In genomic region chr3:11616551-11616950, GRCh38 we compare ENCODE assay signal across 28 cellular contexts. TPM values are rescaled to one million over a fixed set of nuclear protein-coding genes. Genes with fewer than 3 reads are reported as not detected.
DNase-seq lines count a peak whose midpoint lies in the region; ATAC-seq, FAIRE-seq and TF ChIP-seq lines count a peak whose summit lies in the region.
"Had no signal": no experiment of that assay in that cellular context is flagged by ENCODE, and none has a peak within 500 bp of the region (broad histone marks: within the 10 kb centered on the region; RNA-seq: fewer than 3 reads in every experiment).

No MANE protein-coding gene starts in this region.

- H3K27me3 ChIP-seq in AG04450 (ENCODE audit: control insufficient read depth, insufficient read depth, low read length) (no peaks in the 10 kb centered on the region), pancreas (no peaks in the 10 kb centered on the region)
- H3K27me3 ChIP-seq: dorsolateral prefrontal cortex, gastroesophageal sphincter, SJCRH30, thyroid gland had no signal

- POLR2A ChIA-PET in AG04450 (lab: Yijun Ruan, JAX): no interaction called here

- H3K4me3 ChIP-seq in AG04450 (ENCODE audit: low read depth, low read length) (no peak overlapping the region), pancreas (no peak overlapping the region)
- H3K4me3 ChIP-seq: dorsolateral prefrontal cortex, gastroesophageal sphincter, lung, prostate gland, SJCRH30, thyroid gland had no signal

- TF ChIP-seq CTCF in AG04450 (IDR thresholded peaks at IDR 0.05; ENCODE audit: low read depth, low read length): no peak
- no peak for TF ChIP-seq CTCF in brain (conservative IDR thresholded peaks at IDR 0.05)
- TF ChIP-seq CTCF in pancreas (IDR thresholded peaks at IDR 0.05): no peak

- no peak for ATAC-seq in naive B cell (ENCODE audit: low read depth in 2 of 2)
- ATAC-seq in pancreas: no peak
- ATAC-seq: gastroesophageal sphincter, sciatic nerve had no signal

- no peaks in the 10 kb centered on the region for H3K36me3 ChIP-seq in pancreas
- H3K36me3 ChIP-seq: gastroesophageal sphincter, prostate gland, SJCRH30, thyroid gland had no signal

- no peak for DNase-seq in AG04450 (ENCODE audit: low read depth, low spot score)
- peak; percentile 66 for DNase-seq in EH (ENCODE audit: low read depth)
- no peak for DNase-seq in naive B cell
- no peak for DNase-seq in NCI-H1092 (lab: John Stamatoyannopoulos, UW)
- DNase-seq in activated CD8-positive, alpha-beta memory T cell treated with anti-CD3 and anti-CD28 coated beads, Interleukin-2, amount 50 U/mL, for 4 hours: no peak
- DNase-seq in pancreas: no peak
- no peak for DNase-seq in RKO (ENCODE audit: low spot score)
- DNase-seq: activated B cell treated with CpG ODN at 0.5 μM for 24 hours; activated CD4-positive, alpha-beta T cell treated with anti-CD3 and anti-CD28 coated beads, Interleukin-2, amount 10 ng/mL, durations not matched to agents 7 days and 5 days; activated gamma-delta T cell; activated T-cell treated with anti-CD3 and anti-CD28 coated beads, Interleukin-2, amount 50 U/mL, for 24 hours; dorsolateral prefrontal cortex; hippocampal formation; Karpas-422; NCI-H1417; NCI-H2081 treated with DMSO at 0.1 percent for 48 hours; NCI-H345; SJCRH30; stimulated activated CD4-positive, alpha-beta T cell treated with anti-CD3 and anti-CD28 coated beads, Interleukin-4, amount 100 ng/mL, for 1 hour; thyroid gland had no signal

- H3K27ac Mint-ChIP-seq in brain: peak overlapping the region in 4 of 5 experiments; percentile 70 to 96 (median 85)
- peak overlapping the region in 4 of 6 donors; percentile 42 to 45 (median 43) for H3K27ac Mint-ChIP-seq in naive B cell
- H3K27ac Mint-ChIP-seq: activated B cell treated with CpG ODN at 0.5 μM for 24 hours; activated CD4-positive, alpha-beta T cell treated with anti-CD3 and anti-CD28 coated beads, Interleukin-2, amount 10 ng/mL, durations not matched to agents 7 days and 5 days; activated T-cell treated with anti-CD3 and anti-CD28 coated beads, Interleukin-2, amount 50 U/mL, for 24 hours had no signal

- H3K9me3 ChIP-seq in AG04450 (ENCODE audit: control insufficient read depth, insufficient read depth, low read length) (no peaks in the 10 kb centered on the region), pancreas (no peaks in the 10 kb centered on the region)
- H3K9me3 ChIP-seq: gastroesophageal sphincter, prostate gland, SJCRH30, thyroid gland had no signal

- H3K4me3 Mint-ChIP-seq in brain: no peak overlapping the region
- H3K4me3 Mint-ChIP-seq in naive B cell: no peak overlapping the region
- H3K4me3 Mint-ChIP-seq: activated B cell treated with CpG ODN at 0.5 μM for 24 hours; activated CD4-positive, alpha-beta T cell treated with anti-CD3 and anti-CD28 coated beads, Interleukin-2, amount 10 ng/mL, durations not matched to agents 7 days and 5 days; activated T-cell treated with anti-CD3 and anti-CD28 coated beads, Interleukin-2, amount 50 U/mL, for 24 hours had no signal

- H3K27ac ChIP-seq in AG04450 (ENCODE audit: low read depth, low read length): peak overlapping the region; percentile 24
- H3K27ac ChIP-seq in pancreas: no peak overlapping the region
- H3K27ac ChIP-seq: dorsolateral prefrontal cortex, gastroesophageal sphincter, prostate gland, SJCRH30, thyroid gland had no signal

- H3K27me3 Mint-ChIP-seq in brain: no peaks in the 10 kb centered on the region
- no peaks in the 10 kb centered on the region for H3K27me3 Mint-ChIP-seq in naive B cell
- H3K27me3 Mint-ChIP-seq: activated B cell treated with CpG ODN at 0.5 μM for 24 hours; activated CD4-positive, alpha-beta T cell treated with anti-CD3 and anti-CD28 coated beads, Interleukin-2, amount 10 ng/mL, durations not matched to agents 7 days and 5 days; activated T-cell treated with anti-CD3 and anti-CD28 coated beads, Interleukin-2, amount 50 U/mL, for 24 hours had no signal

- 43 to 44% methylated on average over 2 of the region's 2 CpGs for WGBS in pancreas, 2 donors

- H3K36me3 Mint-ChIP-seq in brain (no peaks in the 10 kb centered on the region), naive B cell (no peaks in the 10 kb centered on the region)

- H3K9me3 Mint-ChIP-seq in brain (no peaks in the 10 kb centered on the region), naive B cell (no peaks in the 10 kb centered on the region)
- H3K9me3 Mint-ChIP-seq: activated B cell treated with CpG ODN at 0.5 μM for 24 hours; activated CD4-positive, alpha-beta T cell treated with anti-CD3 and anti-CD28 coated beads, Interleukin-2, amount 10 ng/mL, durations not matched to agents 7 days and 5 days; activated T-cell treated with anti-CD3 and anti-CD28 coated beads, Interleukin-2, amount 50 U/mL, for 24 hours had no signal

- intact Hi-C loops in pancreas (cut with DNase I): no loop called here

- CTCF ChIA-PET in AG04450 (lab: Charles Lee): no interaction called here

- FAIRE-seq in pancreas (lab: Jason Lieb, UNC): no peak
- FAIRE-seq: A204.1, GM12891, H54 had no signal

- H3K4me1 ChIP-seq in pancreas: peaks cover 20 to 54% (median 33%) of the 10 kb centered on the region in 3 donors
- H3K4me1 ChIP-seq: prostate gland had no signal

- peaks cover 98% of the 10 kb centered on the region for H3K4me1 Mint-ChIP-seq in brain
- H3K4me1 Mint-ChIP-seq in naive B cell: peaks cover 42 to 49% (median 45%) of the 10 kb centered on the region in 3 donors

RNA-seq across cellular contexts. Expression of gene VGLL4, which starts 27.2 kb away (rescaled TPM):
- polyA plus RNA-seq in AG04450 (2011; rRNA removed) (27.6 and 30.5 TPM in 2 replicates), brain (ENCODE audit: insufficient read depth, low read depth, low replicate concordance) (32.4 TPM), naive B cell (ENCODE audit: low read depth in 6 of 6) (10 to 100 TPM in 5 of 6 donors, 1 to 10 TPM in 1; 7.9 to 16.0 (median 13.8) TPM), pancreas (10 to 100 TPM; 20.9 to 31.9 TPM)
- 37.8 and 42.7 TPM in 2 replicates for polyA minus RNA-seq in AG04450 (2011; rRNA and poly(A)+ RNA removed)
- total RNA-seq in pancreas: 10 to 100 TPM; 17.3 to 47.8 (median 21.5) TPM
